Comparison of ENCODE assay signal across 39 cellular contexts in the genomic region with DNA sequence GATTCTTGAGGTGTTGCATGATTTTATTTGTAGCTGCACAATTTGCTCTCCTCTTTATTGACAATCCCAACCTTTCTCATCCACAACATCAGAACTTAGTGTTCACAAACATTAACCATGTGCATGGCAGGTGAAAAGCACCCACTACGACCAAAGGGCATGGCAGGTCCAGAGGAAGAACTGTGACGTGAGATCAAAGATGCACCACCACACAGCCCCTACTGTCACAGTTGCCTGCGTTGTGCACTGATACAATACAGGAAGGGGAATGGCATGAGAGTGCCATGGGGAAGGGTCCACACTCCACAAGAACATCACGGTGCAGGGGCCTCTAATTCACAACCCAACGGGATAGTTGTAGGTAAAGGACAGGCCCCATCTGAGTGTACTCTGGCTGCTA.
"Had no signal": no experiment of that assay in that cellular context is flagged by ENCODE, and none has a peak within 500 bp of the region (broad histone marks: within the 10 kb centered on the region; RNA-seq: fewer than 3 reads in every experiment).

No MANE protein-coding gene starts in this region.

- H3K27ac Mint-ChIP-seq: activated naive CD4-positive, alpha-beta T cell treated with anti-CD3 and anti-CD28 coated beads for 36 hours; activated naive CD4-positive, alpha-beta T cell treated with anti-CD3 and anti-CD28 coated beads, Interleukin-2, amount 10 ng/mL, durations not matched to agents 7 days and 5 days; activated naive CD4-positive, alpha-beta T cell treated with anti-CD3 and anti-CD28 coated beads, Interleukin-2, amount 50 U/mL, for 24 hours; activated naive CD4-positive, alpha-beta T cell treated with anti-CD3 and anti-CD28 coated beads, Interleukin-2, amount 50 U/mL, for 72 hours; activated naive CD8-positive, alpha-beta T cell; activated naive CD8-positive, alpha-beta T cell treated with anti-CD3 and anti-CD28 coated beads for 36 hours; activated naive CD8-positive, alpha-beta T cell treated with anti-CD3 and anti-CD28 coated beads, Interleukin-2, amount 10 ng/mL, durations not matched to agents 7 days and 5 days; activated naive CD8-positive, alpha-beta T cell treated with anti-CD3 and anti-CD28 coated beads, Interleukin-2, amount 50 U/mL, for 24 hours; activated T-cell treated with anti-CD3 and anti-CD28 coated beads, Interleukin-2, amount 50 U/mL, for 24 hours; activated T-cell treated with anti-CD3 and anti-CD28 coated beads, Interleukin-2, amount 50 U/mL, for 72 hours; activated T-helper 1 cell treated with anti-CD3 and anti-CD28 coated beads, Interleukin-12 subunit alpha, Interleukin-12 subunit beta, Interleukin-2, Interleukin-4 antibody, amounts not matched to agents 30 ng/mL and 10 ng/mL and 1 ng/mL, durations not matched to agents 14 hours and 24 hours and 36 hours; activated T-helper 17 cell treated with anti-CD3 and anti-CD28 coated beads, Interleukin-2, amount 50 U/mL, for 72 hours; activated T-helper 2 cell treated with anti-CD3 and anti-CD28 coated beads, Interferon-gamma antibody, Interleukin-2, Interleukin-4, amounts not matched to agents 10 μg/mL and 5 μg/mL and 100 μg/mL, durations not matched to agents 14 hours and 24 hours and 36 hours; brain had no signal

- H3K4me1 ChIP-seq: adrenal gland, ascending aorta, body of pancreas, breast epithelium had no signal

- H3K27me3 ChIP-seq: ascending aorta, body of pancreas, brain microvascular endothelial cell, cardiac muscle cell had no signal

- H3K4me3 ChIP-seq: adrenal gland, ascending aorta, body of pancreas, breast epithelium, cardiac muscle cell had no signal

- H3K9me3 ChIP-seq: adrenal gland, ascending aorta, body of pancreas, breast epithelium had no signal

- H3K36me3 Mint-ChIP-seq: activated naive CD4-positive, alpha-beta T cell treated with anti-CD3 and anti-CD28 coated beads, Interleukin-2, amount 10 ng/mL, durations not matched to agents 7 days and 5 days; activated naive CD4-positive, alpha-beta T cell treated with anti-CD3 and anti-CD28 coated beads, Interleukin-2, amount 50 U/mL, for 24 hours; activated naive CD4-positive, alpha-beta T cell treated with anti-CD3 and anti-CD28 coated beads, Interleukin-2, amount 50 U/mL, for 72 hours; activated naive CD8-positive, alpha-beta T cell; activated naive CD8-positive, alpha-beta T cell treated with anti-CD3 and anti-CD28 coated beads for 36 hours; activated naive CD8-positive, alpha-beta T cell treated with anti-CD3 and anti-CD28 coated beads, Interleukin-2, amount 10 ng/mL, durations not matched to agents 7 days and 5 days; brain had no signal

- ATAC-seq: activated naive CD4-positive, alpha-beta T cell treated with anti-CD3 and anti-CD28 coated beads, Interleukin-2, amount 50 U/mL, for 72 hours; activated naive CD8-positive, alpha-beta T cell treated with anti-CD3 and anti-CD28 coated beads, Interleukin-2, amount 50 U/mL, for 24 hours; activated T-cell treated with anti-CD3 and anti-CD28 coated beads, Interleukin-2, amount 50 U/mL, for 4 hours; activated T-cell treated with anti-CD3 and anti-CD28 coated beads, Interleukin-2, amount 50 U/mL, for 72 hours; activated T-helper 17 cell treated with anti-CD3 and anti-CD28 coated beads, Interleukin-2, amount 50 U/mL, for 72 hours; body of pancreas had no signal

- H3K4me3 Mint-ChIP-seq: activated naive CD4-positive, alpha-beta T cell treated with anti-CD3 and anti-CD28 coated beads for 36 hours; activated naive CD4-positive, alpha-beta T cell treated with anti-CD3 and anti-CD28 coated beads, Interleukin-2, amount 10 ng/mL, durations not matched to agents 7 days and 5 days; activated naive CD4-positive, alpha-beta T cell treated with anti-CD3 and anti-CD28 coated beads, Interleukin-2, amount 50 U/mL, for 24 hours; activated naive CD8-positive, alpha-beta T cell; activated naive CD8-positive, alpha-beta T cell treated with anti-CD3 and anti-CD28 coated beads for 36 hours; activated naive CD8-positive, alpha-beta T cell treated with anti-CD3 and anti-CD28 coated beads, Interleukin-2, amount 10 ng/mL, durations not matched to agents 7 days and 5 days; activated naive CD8-positive, alpha-beta T cell treated with anti-CD3 and anti-CD28 coated beads, Interleukin-2, amount 50 U/mL, for 24 hours; activated T-cell treated with anti-CD3 and anti-CD28 coated beads, Interleukin-2, amount 50 U/mL, for 24 hours; activated T-cell treated with anti-CD3 and anti-CD28 coated beads, Interleukin-2, amount 50 U/mL, for 4 hours; activated T-cell treated with anti-CD3 and anti-CD28 coated beads, Interleukin-2, amount 50 U/mL, for 72 hours; activated T-helper 1 cell treated with anti-CD3 and anti-CD28 coated beads, Interleukin-12 subunit alpha, Interleukin-12 subunit beta, Interleukin-2, Interleukin-4 antibody, amounts not matched to agents 30 ng/mL and 10 ng/mL and 1 ng/mL, durations not matched to agents 14 hours and 24 hours and 36 hours; activated T-helper 17 cell treated with anti-CD3 and anti-CD28 coated beads, Interleukin-2, amount 50 U/mL, for 72 hours; brain; central memory CD8-positive, alpha-beta T cell had no signal

- H3K9me3 Mint-ChIP-seq: activated naive CD4-positive, alpha-beta T cell treated with anti-CD3 and anti-CD28 coated beads for 36 hours; activated naive CD4-positive, alpha-beta T cell treated with anti-CD3 and anti-CD28 coated beads, Interleukin-2, amount 10 ng/mL, durations not matched to agents 7 days and 5 days; activated naive CD4-positive, alpha-beta T cell treated with anti-CD3 and anti-CD28 coated beads, Interleukin-2, amount 50 U/mL, for 24 hours; activated naive CD4-positive, alpha-beta T cell treated with anti-CD3 and anti-CD28 coated beads, Interleukin-2, amount 50 U/mL, for 72 hours; activated naive CD8-positive, alpha-beta T cell treated with anti-CD3 and anti-CD28 coated beads for 36 hours; activated naive CD8-positive, alpha-beta T cell treated with anti-CD3 and anti-CD28 coated beads, Interleukin-2, amount 10 ng/mL, durations not matched to agents 7 days and 5 days; activated naive CD8-positive, alpha-beta T cell treated with anti-CD3 and anti-CD28 coated beads, Interleukin-2, amount 50 U/mL, for 24 hours; activated T-cell treated with anti-CD3 and anti-CD28 coated beads, Interleukin-2, amount 50 U/mL, for 24 hours; activated T-cell treated with anti-CD3 and anti-CD28 coated beads, Interleukin-2, amount 50 U/mL, for 4 hours; activated T-cell treated with anti-CD3 and anti-CD28 coated beads, Interleukin-2, amount 50 U/mL, for 72 hours; activated T-helper 1 cell treated with anti-CD3 and anti-CD28 coated beads, Interleukin-12 subunit alpha, Interleukin-12 subunit beta, Interleukin-2, Interleukin-4 antibody, amounts not matched to agents 30 ng/mL and 10 ng/mL and 1 ng/mL, durations not matched to agents 14 hours and 24 hours and 36 hours; activated T-helper 17 cell treated with anti-CD3 and anti-CD28 coated beads, Interleukin-2, amount 50 U/mL, for 72 hours; activated T-helper 2 cell treated with anti-CD3 and anti-CD28 coated beads, Interferon-gamma antibody, Interleukin-2, Interleukin-4, amounts not matched to agents 10 μg/mL and 5 μg/mL and 100 μg/mL, durations not matched to agents 14 hours and 24 hours and 36 hours; central memory CD8-positive, alpha-beta T cell had no signal

- H3K4me1 Mint-ChIP-seq: activated naive CD4-positive, alpha-beta T cell treated with anti-CD3 and anti-CD28 coated beads, Interleukin-2, amount 10 ng/mL, durations not matched to agents 7 days and 5 days; activated naive CD4-positive, alpha-beta T cell treated with anti-CD3 and anti-CD28 coated beads, Interleukin-2, amount 50 U/mL, for 24 hours; activated naive CD8-positive, alpha-beta T cell treated with anti-CD3 and anti-CD28 coated beads for 36 hours; activated naive CD8-positive, alpha-beta T cell treated with anti-CD3 and anti-CD28 coated beads, Interleukin-2, amount 10 ng/mL, durations not matched to agents 7 days and 5 days; activated naive CD8-positive, alpha-beta T cell treated with anti-CD3 and anti-CD28 coated beads, Interleukin-2, amount 50 U/mL, for 24 hours; activated T-helper 17 cell treated with anti-CD3 and anti-CD28 coated beads, Interleukin-2, amount 50 U/mL, for 72 hours; central memory CD8-positive, alpha-beta T cell had no signal

- H3K27ac ChIP-seq: adrenal gland, ascending aorta, body of pancreas, brain microvascular endothelial cell, breast epithelium, cardiac muscle cell had no signal

- H3K36me3 ChIP-seq: adrenal gland, ascending aorta, brain microvascular endothelial cell, breast epithelium, cardiac muscle cell had no signal

- DNase-seq: activated effector memory CD4-positive, alpha-beta T cell treated with anti-CD3 and anti-CD28 coated beads, Interleukin-2, amount 50 U/mL, for 16 hours; activated effector memory CD4-positive, alpha-beta T cell treated with Interleukin-2 at 50 U/mL for 16 hours; activated gamma-delta T cell; activated gamma-delta T cell treated with Interleukin-2 at 50 U/mL for 16 hours; activated naive CD4-positive, alpha-beta T cell; activated naive CD4-positive, alpha-beta T cell treated with anti-CD3 and anti-CD28 coated beads for 36 hours; activated naive CD4-positive, alpha-beta T cell treated with anti-CD3 and anti-CD28 coated beads, Interleukin-2, amount 10 ng/mL, durations not matched to agents 7 days and 5 days; activated naive CD4-positive, alpha-beta T cell treated with anti-CD3 and anti-CD28 coated beads, Interleukin-2, amount 50 U/mL, for 16 hours; activated naive CD4-positive, alpha-beta T cell treated with Interleukin-2 at 50 U/mL for 16 hours; activated naive CD8-positive, alpha-beta T cell treated with anti-CD3 and anti-CD28 coated beads for 36 hours; activated naive CD8-positive, alpha-beta T cell treated with anti-CD3 and anti-CD28 coated beads, Interleukin-2, amount 10 ng/mL, durations not matched to agents 7 days and 5 days; activated naive CD8-positive, alpha-beta T cell treated with anti-CD3 and anti-CD28 coated beads, Interleukin-2, amount 50 U/mL, for 24 hours; activated T-cell treated with anti-CD3 and anti-CD28 coated beads for 4 hours; activated T-cell treated with anti-CD3 and anti-CD28 coated beads, Interleukin-2, amount 50 U/mL, for 1 hour; activated T-cell treated with anti-CD3 and anti-CD28 coated beads, Interleukin-2, amount 50 U/mL, for 24 hours; activated T-cell treated with anti-CD3 and anti-CD28 coated beads, Interleukin-2, amount 50 U/mL, for 4 hours; activated T-cell treated with anti-CD3 and anti-CD28 coated beads, Interleukin-2, amount 50 U/mL, for 48 hours; activated T-cell treated with anti-CD3 and anti-CD28 coated beads, Interleukin-2, amount 50 U/mL, for 72 hours; adrenal gland; amniotic stem cell; amygdala; anterior cingulate cortex; aorta; body of pancreas; brain microvascular endothelial cell; caudate nucleus; central memory CD4-positive, alpha-beta T cell; cerebellar nuclear complex had no signal

- H3K27me3 Mint-ChIP-seq: activated naive CD4-positive, alpha-beta T cell treated with anti-CD3 and anti-CD28 coated beads, Interleukin-2, amount 10 ng/mL, durations not matched to agents 7 days and 5 days had no signal
